In the genomic region with DNA sequence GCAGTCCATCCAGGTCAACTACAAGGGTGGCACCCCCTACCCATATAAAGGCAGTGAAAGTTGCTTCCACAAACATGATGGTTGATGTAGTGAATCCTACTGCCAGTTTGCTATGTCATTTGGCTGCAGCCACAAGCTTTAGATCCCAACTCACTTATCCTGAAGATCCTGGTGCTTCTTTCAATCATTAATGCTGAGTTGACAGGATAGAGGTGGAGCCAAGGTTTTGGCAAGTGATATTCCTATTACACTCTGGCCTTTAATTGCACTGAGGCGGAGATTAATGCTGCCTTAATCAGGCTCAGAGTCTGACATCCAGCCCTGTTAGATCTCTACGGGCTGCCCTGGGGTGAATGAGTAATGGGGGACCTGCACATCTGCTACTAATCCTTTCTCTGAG, we compare ENCODE assay signal across 1 cellular context.
TF ChIP-seq lines count a peak whose summit lies in the region.

No MANE protein-coding gene starts in this region.

TF ChIP-seq in GM23338, 12 proteins besides CTCF, POLR2A, EP300 and RAD21 (continued from another document):
- TF ChIP-seq, protein P1, sequence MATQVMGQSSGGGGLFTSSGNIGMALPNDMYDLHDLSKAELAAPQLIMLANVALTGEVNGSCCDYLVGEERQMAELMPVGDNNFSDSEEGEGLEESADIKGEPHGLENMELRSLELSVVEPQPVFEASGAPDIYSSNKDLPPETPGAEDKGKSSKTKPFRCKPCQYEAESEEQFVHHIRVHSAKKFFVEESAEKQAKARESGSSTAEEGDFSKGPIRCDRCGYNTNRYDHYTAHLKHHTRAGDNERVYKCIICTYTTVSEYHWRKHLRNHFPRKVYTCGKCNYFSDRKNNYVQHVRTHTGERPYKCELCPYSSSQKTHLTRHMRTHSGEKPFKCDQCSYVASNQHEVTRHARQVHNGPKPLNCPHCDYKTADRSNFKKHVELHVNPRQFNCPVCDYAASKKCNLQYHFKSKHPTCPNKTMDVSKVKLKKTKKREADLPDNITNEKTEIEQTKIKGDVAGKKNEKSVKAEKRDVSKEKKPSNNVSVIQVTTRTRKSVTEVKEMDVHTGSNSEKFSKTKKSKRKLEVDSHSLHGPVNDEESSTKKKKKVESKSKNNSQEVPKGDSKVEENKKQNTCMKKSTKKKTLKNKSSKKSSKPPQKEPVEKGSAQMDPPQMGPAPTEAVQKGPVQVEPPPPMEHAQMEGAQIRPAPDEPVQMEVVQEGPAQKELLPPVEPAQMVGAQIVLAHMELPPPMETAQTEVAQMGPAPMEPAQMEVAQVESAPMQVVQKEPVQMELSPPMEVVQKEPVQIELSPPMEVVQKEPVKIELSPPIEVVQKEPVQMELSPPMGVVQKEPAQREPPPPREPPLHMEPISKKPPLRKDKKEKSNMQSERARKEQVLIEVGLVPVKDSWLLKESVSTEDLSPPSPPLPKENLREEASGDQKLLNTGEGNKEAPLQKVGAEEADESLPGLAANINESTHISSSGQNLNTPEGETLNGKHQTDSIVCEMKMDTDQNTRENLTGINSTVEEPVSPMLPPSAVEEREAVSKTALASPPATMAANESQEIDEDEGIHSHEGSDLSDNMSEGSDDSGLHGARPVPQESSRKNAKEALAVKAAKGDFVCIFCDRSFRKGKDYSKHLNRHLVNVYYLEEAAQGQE (IDR thresholded peaks at IDR 0.05; ENCODE audit: unreplicated experiment) = no peak
- TF ChIP-seq ZNF114 (CRISPR knock-in tag; IDR thresholded peaks at IDR 0.05) = no peak
